Comparison of ENCODE assay signal across 17 cellular contexts in genomic region chr13:110073982-110074381, GRCh38.
"Had no signal": no experiment of that assay in that cellular context is flagged by ENCODE, and none has a peak within 500 bp of the region (broad histone marks: within the 10 kb centered on the region; RNA-seq: fewer than 3 reads in every experiment).

No MANE protein-coding gene starts in this region.

- H3K27me3 ChIP-seq: heart right ventricle, ovary had no signal

- DNase-seq: activated CD4-positive, alpha-beta T cell treated with anti-CD3 and anti-CD28 coated beads, Interleukin-2, amount 50 U/mL, for 4 hours; activated CD4-positive, CD25-positive, alpha-beta regulatory T cell treated with anti-CD3 and anti-CD28 coated beads, Interleukin-2, amount 50 U/mL, for 72 hours; activated CD8-positive, alpha-beta memory T cell treated with anti-CD3 and anti-CD28 coated beads, Interleukin-2, amount 10 ng/mL, durations not matched to agents 7 days and 5 days; activated effector memory CD4-positive, alpha-beta T cell treated with anti-CD3 and anti-CD28 coated beads, Interleukin-2, amount 50 U/mL, for 16 hours; activated T-cell treated with anti-CD3 and anti-CD28 coated beads, Interleukin-2, amount 50 U/mL, for 24 hours; amygdala; cerebellar nuclear complex; foreskin fibroblast; heart right ventricle; kidney; left ventricle myocardium superior; ovary; stimulated activated CD4-positive, alpha-beta T cell treated with anti-CD3 and anti-CD28 coated beads, Interleukin-4, amount 100 ng/mL, for 1 hour; stimulated activated CD8-positive, alpha-beta memory T cell treated with anti-CD3 and anti-CD28 coated beads, Interleukin-4, amount 100 ng/mL, for 48 hours; stimulated activated naive CD8-positive, alpha-beta T cell treated with anti-CD3 and anti-CD28 coated beads, Interleukin-15, Interleukin-2, amounts not matched to agents 100 U/mL and 50 U/mL, for 24 hours had no signal

- H3K4me3 ChIP-seq: heart right ventricle, ovary, thoracic aorta had no signal

- ATAC-seq: activated CD8-positive, alpha-beta memory T cell treated with anti-CD3 and anti-CD28 coated beads, Interleukin-2, amount 10 ng/mL, durations not matched to agents 7 days and 5 days; esophagus mucosa; heart right ventricle; left ventricle myocardium superior; stimulated activated naive CD8-positive, alpha-beta T cell treated with anti-CD3 and anti-CD28 coated beads, Interleukin-15, Interleukin-2, amounts not matched to agents 100 U/mL and 50 U/mL, for 24 hours had no signal

- H3K36me3 ChIP-seq: heart right ventricle, ovary, thoracic aorta had no signal

- H3K27ac ChIP-seq: heart right ventricle, ovary, thoracic aorta had no signal

- H3K9me3 ChIP-seq: ovary, thoracic aorta had no signal

- H3K4me1 ChIP-seq: heart right ventricle had no signal
